In the genomic region with DNA sequence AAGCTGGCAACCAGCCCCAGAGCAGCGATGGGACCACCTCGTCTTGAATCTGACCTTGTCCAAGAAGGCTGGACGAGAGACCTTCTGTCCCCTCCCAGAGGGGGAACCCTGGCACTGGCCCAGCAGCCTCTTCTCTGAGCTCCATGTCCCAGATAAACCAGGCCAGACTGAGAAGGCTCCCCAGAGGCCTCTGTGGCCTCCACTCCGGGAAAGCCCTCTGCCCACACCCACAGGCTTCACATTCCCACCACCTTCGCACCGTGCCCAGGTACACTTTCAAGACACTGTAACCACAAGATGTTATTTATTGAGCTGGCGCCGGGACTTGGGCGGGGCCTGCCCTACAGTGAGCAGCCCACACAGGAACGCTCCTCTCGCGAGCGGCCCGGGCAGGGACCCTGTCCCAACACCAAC, we compare ENCODE assay signal across 10 cellular contexts. TPM values are rescaled to one million over a fixed set of nuclear protein-coding genes. Genes with fewer than 3 reads are reported as not detected.
DNase-seq lines count a peak whose midpoint lies in the region; ATAC-seq and TF ChIP-seq lines count a peak whose summit lies in the region.
"Had no signal": no experiment of that assay in that cellular context is flagged by ENCODE, and none has a peak within 500 bp of the region (broad histone marks: within the 10 kb centered on the region; RNA-seq: fewer than 3 reads in every experiment).

No MANE protein-coding gene starts in this region.

- peaks cover 12 to 35% (median 25%) of the 10 kb centered on the region in 3 donors for H3K4me1 Mint-ChIP-seq in IgD-negative memory B cell

- H3K9me3 Mint-ChIP-seq in IgD-negative memory B cell: no peaks in the 10 kb centered on the region

- peaks cover 12% of the 10 kb centered on the region for H3K36me3 Mint-ChIP-seq in IgD-negative memory B cell

- TF ChIP-seq CTCF in foreskin keratinocyte (conservative IDR thresholded peaks at IDR 0.05): no peak

- no peaks in the 10 kb centered on the region for H3K27me3 Mint-ChIP-seq in IgD-negative memory B cell

- H3K4me3 Mint-ChIP-seq in IgD-negative memory B cell: peak overlapping the region in 2 of 4 donors; percentile 63 to 76

- no peaks in the 10 kb centered on the region for H3K4me1 ChIP-seq in foreskin keratinocyte

- no peaks in the 10 kb centered on the region for H3K27me3 ChIP-seq in foreskin keratinocyte
- H3K27me3 ChIP-seq: ovary had no signal

- DNase-seq in activated CD4-positive, alpha-beta T cell treated with anti-CD3 and anti-CD28 coated beads, Interleukin-2, amount 50 U/mL, for 48 hours: peak; percentile 33 to 43
- DNase-seq in foreskin keratinocyte (no peak), HuH-7 (ENCODE audit: low spot score) (no peak), islet precursor cell (no peak), NCI-H2196 (lab: John Stamatoyannopoulos, UW; ENCODE audit: unreplicated experiment) (no peak), T-helper 9 cell (no peak)
- DNase-seq in stimulated activated CD8-positive, alpha-beta memory T cell treated with anti-CD3 and anti-CD28 coated beads, Interleukin-12 subunit alpha, Interleukin-12 subunit beta, amount 100 ng/mL, for 4 hours (ENCODE audit: low read depth): peak; percentile 7

- ATAC-seq in foreskin keratinocyte: peak; percentile 21
- ATAC-seq: K562 had no signal

- H3K27ac Mint-ChIP-seq in IgD-negative memory B cell: peak overlapping the region; percentile 81 to 94 (median 90)

- no peak overlapping the region for H3K27ac ChIP-seq in foreskin keratinocyte
- H3K27ac ChIP-seq: ovary had no signal

RNA-seq across cellular contexts. Expression of gene ADA, which starts 33.2 kb away (rescaled TPM):
- 10.5 TPM for polyA plus RNA-seq in IgD-negative memory B cell
- 16.1 and 17.6 TPM in 2 replicates for total RNA-seq in foreskin keratinocyte
- polyA plus RNA-seq in foreskin keratinocyte: 21.3 and 22.9 TPM in 2 replicates

RNA-seq across cellular contexts. Expression of gene PKIG, which starts 35.9 kb away (rescaled TPM):
- polyA plus RNA-seq in IgD-negative memory B cell (63.3 TPM), foreskin keratinocyte (23.5 and 25.4 TPM in 2 replicates)
- 19.9 and 20.7 TPM in 2 replicates for total RNA-seq in foreskin keratinocyte

Comparison
In these comparisons a context has a peak if more than half of its experiments do, and no peak if none do; other contexts are left out.
1. DNase-seq: peak in activated CD4-positive, alpha-beta T cell treated with anti-CD3 and anti-CD28 coated beads, Interleukin-2, amount 50 U/mL, for 48 hours (2 of 2) and stimulated activated CD8-positive, alpha-beta memory T cell treated with anti-CD3 and anti-CD28 coated beads, Interleukin-12 subunit alpha, Interleukin-12 subunit beta, amount 100 ng/mL, for 4 hours (single experiment); none in foreskin keratinocyte (0 of 2), HuH-7 (single experiment), islet precursor cell (single experiment), NCI-H2196 (single experiment) and T-helper 9 cell (single experiment).